In the genomic region with DNA sequence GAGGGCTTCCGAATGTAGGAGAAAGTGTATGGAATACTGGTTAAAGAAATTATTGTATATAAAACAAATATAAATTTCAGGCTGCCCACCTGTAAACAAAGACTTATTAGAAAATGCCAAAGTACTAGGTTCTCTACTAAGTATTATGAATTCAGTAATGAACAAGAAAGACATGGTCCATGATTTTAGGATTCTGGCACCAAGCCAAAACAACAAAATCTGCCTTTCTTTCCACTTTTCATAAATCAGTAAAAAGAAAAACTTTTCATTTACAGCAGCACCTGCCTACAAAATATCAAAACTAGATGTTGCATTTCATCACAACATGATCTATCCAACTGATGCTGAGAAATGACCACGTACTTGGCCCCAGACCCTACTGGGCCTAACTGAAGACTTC, we compare ENCODE assay signal across 21 cellular contexts. TPM values are rescaled to one million over a fixed set of nuclear protein-coding genes. Genes with fewer than 3 reads are reported as not detected.
"Had no signal": no experiment of that assay in that cellular context is flagged by ENCODE, and none has a peak within 500 bp of the region (broad histone marks: within the 10 kb centered on the region; RNA-seq: fewer than 3 reads in every experiment).

No MANE protein-coding gene starts in this region.

- H3K4me3 ChIP-seq: MG63 had no signal

- DNase-seq: Karpas-422, KG1, MG63, NCI-H1092, NCI-H1105 treated with DMSO at 0.1 percent for 48 hours, NCI-H1417 treated with DMSO at 0.1 percent for 48 hours, NCI-H146, NCI-H187, NCI-H2029, NCI-H2081 treated with DMSO at 0.1 percent for 48 hours, NCI-H2227 treated with DMSO at 0.1 percent for 48 hours, NCI-H446, NCI-H510A, NCI-H524 treated with DMSO at 0.1 percent for 48 hours, NCI-H69, NCI-H774, RPMI8226, SHP77 had no signal

- H3K27me3 ChIP-seq: MG63 had no signal

- H3K9me3 ChIP-seq: MG63 had no signal

- H3K4me3 Mint-ChIP-seq: IgD-negative memory B cell had no signal

- H3K27me3 Mint-ChIP-seq: IgD-negative memory B cell had no signal

- H3K4me1 Mint-ChIP-seq: IgD-negative memory B cell had no signal

RNA-seq across cellular contexts. Expression of a gene that starts 51.3 kb away (rescaled TPM):
- total RNA-seq: HT1080, SK-MEL-5 had no signal
- polyA plus RNA-seq: IgD-negative memory B cell had no signal
